Comparison of ENCODE assay signal across 8 cellular contexts in genomic region chr7:1169409-1170368, GRCh38. TPM values are rescaled to one million over a fixed set of nuclear protein-coding genes. Genes with fewer than 3 reads are reported as not detected.
DNase-seq lines count a peak whose midpoint lies in the region; ATAC-seq and TF ChIP-seq lines count a peak whose summit lies in the region.

No MANE protein-coding gene starts in this region.

- peak; percentile 74 for TF ChIP-seq CTCF in epithelial cell of esophagus (IDR thresholded peaks at IDR 0.05; ENCODE audit: insufficient read depth, low read depth, low read length, missing control alignments)

- DNase-seq in GDM1 (lab: John Stamatoyannopoulos, UW) = peak; percentile 87
- DNase-seq in NK-92 (lab: John Stamatoyannopoulos, UW; ENCODE audit: unreplicated experiment) = peak; percentile 65
- peak; percentile 82 for DNase-seq in activated CD8-positive, alpha-beta memory T cell treated with anti-CD3 and anti-CD28 coated beads, Interleukin-2, amount 50 U/mL, for 1 hour (ENCODE audit: extremely low read depth)
- peak; percentile 69 for DNase-seq in epithelial cell of esophagus (ENCODE audit: low read depth)
- peak; percentile 86 for DNase-seq in myocyte (ENCODE audit: low read depth)
- DNase-seq in stimulated activated CD8-positive, alpha-beta memory T cell treated with anti-CD3 and anti-CD28 coated beads, Interleukin-7, amount 100 ng/mL, for 48 hours (ENCODE audit: extremely low read depth in 1 of 2, low read depth in 1 of 2) = peak; percentile 82 to 91
- DNase-seq in cortex of kidney (lab: John Stamatoyannopoulos, UW) = no peak

- ATAC-seq in HG02588 (IDR thresholded peaks at IDR 0.05; ENCODE audit: unreplicated experiment) = peak; percentile 82

- peak overlapping the region; percentile 58 for H3K4me3 ChIP-seq in epithelial cell of esophagus (ENCODE audit: low read length)

RNA-seq across cellular contexts. Expression of gene ZFAND2A, which starts 9.7 kb away (rescaled TPM):
- total RNA-seq in myocyte = 11.7 and 16.7 TPM in 2 replicates
- polyA plus RNA-seq in myocyte (2012) = 42.5 TPM
